In the genomic region with DNA sequence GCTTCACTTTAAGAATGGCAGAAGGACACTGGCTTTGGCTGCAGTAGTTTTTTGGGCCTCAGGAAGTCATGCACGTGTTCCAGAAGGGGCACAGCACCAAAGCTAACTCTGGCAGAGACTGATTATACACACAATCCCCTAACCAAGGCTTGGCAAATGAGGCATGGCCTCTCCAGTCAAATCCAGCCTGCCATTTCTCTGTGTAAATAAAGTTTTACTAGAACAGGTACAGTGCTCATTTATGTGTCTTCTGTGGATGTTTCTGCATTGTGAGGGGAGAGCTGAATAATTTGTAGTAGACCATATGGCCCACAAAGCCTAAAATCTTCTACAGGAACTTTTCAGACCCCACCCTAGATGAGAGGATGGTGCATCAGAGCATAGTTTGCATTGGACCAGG, we compare ENCODE assay signal across 2 cellular contexts.
TF ChIP-seq lines count a peak whose summit lies in the region.

No MANE protein-coding gene starts in this region.

TF ChIP-seq in HepG2, 621 proteins besides CTCF, POLR2A, EP300 and RAD21:
- TF ChIP-seq, protein P1, sequence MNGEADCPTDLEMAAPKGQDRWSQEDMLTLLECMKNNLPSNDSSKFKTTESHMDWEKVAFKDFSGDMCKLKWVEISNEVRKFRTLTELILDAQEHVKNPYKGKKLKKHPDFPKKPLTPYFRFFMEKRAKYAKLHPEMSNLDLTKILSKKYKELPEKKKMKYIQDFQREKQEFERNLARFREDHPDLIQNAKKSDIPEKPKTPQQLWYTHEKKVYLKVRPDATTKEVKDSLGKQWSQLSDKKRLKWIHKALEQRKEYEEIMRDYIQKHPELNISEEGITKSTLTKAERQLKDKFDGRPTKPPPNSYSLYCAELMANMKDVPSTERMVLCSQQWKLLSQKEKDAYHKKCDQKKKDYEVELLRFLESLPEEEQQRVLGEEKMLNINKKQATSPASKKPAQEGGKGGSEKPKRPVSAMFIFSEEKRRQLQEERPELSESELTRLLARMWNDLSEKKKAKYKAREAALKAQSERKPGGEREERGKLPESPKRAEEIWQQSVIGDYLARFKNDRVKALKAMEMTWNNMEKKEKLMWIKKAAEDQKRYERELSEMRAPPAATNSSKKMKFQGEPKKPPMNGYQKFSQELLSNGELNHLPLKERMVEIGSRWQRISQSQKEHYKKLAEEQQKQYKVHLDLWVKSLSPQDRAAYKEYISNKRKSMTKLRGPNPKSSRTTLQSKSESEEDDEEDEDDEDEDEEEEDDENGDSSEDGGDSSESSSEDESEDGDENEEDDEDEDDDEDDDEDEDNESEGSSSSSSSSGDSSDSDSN (CRISPR knock-in tag; IDR thresholded peaks at IDR 0.05), result no peak
- TF ChIP-seq, protein P2, sequence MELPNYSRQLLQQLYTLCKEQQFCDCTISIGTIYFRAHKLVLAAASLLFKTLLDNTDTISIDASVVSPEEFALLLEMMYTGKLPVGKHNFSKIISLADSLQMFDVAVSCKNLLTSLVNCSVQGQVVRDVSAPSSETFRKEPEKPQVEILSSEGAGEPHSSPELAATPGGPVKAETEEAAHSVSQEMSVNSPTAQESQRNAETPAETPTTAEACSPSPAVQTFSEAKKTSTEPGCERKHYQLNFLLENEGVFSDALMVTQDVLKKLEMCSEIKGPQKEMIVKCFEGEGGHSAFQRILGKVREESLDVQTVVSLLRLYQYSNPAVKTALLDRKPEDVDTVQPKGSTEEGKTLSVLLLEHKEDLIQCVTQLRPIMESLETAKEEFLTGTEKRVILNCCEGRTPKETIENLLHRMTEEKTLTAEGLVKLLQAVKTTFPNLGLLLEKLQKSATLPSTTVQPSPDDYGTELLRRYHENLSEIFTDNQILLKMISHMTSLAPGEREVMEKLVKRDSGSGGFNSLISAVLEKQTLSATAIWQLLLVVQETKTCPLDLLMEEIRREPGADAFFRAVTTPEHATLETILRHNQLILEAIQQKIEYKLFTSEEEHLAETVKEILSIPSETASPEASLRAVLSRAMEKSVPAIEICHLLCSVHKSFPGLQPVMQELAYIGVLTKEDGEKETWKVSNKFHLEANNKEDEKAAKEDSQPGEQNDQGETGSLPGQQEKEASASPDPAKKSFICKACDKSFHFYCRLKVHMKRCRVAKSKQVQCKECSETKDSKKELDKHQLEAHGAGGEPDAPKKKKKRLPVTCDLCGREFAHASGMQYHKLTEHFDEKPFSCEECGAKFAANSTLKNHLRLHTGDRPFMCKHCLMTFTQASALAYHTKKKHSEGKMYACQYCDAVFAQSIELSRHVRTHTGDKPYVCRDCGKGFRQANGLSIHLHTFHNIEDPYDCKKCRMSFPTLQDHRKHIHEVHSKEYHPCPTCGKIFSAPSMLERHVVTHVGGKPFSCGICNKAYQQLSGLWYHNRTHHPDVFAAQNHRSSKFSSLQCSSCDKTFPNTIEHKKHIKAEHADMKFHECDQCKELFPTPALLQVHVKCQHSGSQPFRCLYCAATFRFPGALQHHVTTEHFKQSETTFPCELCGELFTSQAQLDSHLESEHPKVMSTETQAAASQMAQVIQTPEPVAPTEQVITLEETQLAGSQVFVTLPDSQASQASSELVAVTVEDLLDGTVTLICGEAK (IDR thresholded peaks at IDR 0.05), result no peak
- TF ChIP-seq, protein P2 (CRISPR knock-in tag; IDR thresholded peaks at IDR 0.05), result 0 out of 2 replicates have a peak, but pooled peaks have one; percentile 65

TF ChIP-seq in GM12878, 131 proteins besides CTCF, POLR2A, EP300 and RAD21:
- TF ChIP-seq, protein P3, sequence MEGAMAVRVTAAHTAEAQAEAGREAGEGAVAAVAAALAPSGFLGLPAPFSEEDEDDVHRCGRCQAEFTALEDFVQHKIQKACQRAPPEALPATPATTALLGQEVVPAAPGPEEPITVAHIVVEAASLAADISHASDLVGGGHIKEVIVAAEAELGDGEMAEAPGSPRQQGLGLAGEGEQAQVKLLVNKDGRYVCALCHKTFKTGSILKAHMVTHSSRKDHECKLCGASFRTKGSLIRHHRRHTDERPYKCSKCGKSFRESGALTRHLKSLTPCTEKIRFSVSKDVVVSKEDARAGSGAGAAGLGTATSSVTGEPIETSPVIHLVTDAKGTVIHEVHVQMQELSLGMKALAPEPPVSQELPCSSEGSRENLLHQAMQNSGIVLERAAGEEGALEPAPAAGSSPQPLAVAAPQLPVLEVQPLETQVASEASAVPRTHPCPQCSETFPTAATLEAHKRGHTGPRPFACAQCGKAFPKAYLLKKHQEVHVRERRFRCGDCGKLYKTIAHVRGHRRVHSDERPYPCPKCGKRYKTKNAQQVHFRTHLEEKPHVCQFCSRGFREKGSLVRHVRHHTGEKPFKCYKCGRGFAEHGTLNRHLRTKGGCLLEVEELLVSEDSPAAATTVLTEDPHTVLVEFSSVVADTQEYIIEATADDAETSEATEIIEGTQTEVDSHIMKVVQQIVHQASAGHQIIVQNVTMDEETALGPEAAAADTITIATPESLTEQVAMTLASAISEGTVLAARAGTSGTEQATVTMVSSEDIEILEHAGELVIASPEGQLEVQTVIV (IDR thresholded peaks at IDR 0.05; ENCODE audit: borderline replicate concordance, partially characterized antibody), result no peak
- TF ChIP-seq, protein P2 (IDR thresholded peaks at IDR 0.05; ENCODE audit: borderline replicate concordance), result peak; percentile 20; the same call in 1 of the 2 replicates
